In genomic region chr2:111376962-111377361, GRCh38 we compare ENCODE assay signal across 8 cellular contexts.
DNase-seq lines count a peak whose midpoint lies in the region; ATAC-seq, FAIRE-seq and TF ChIP-seq lines count a peak whose summit lies in the region.
"Not testable (repeated sequence)": the region's sequence is repeated elsewhere in the genome, so short reads cannot be mapped to it uniquely, and the experiment has no call there.

No MANE protein-coding gene starts in this region.

- H3K4me2 ChIP-seq in PC-3 (ENCODE audit: low read length), result not testable (repeated sequence)
- peak overlapping the region; percentile 40 for H3K4me2 ChIP-seq in hepatocyte

- DNase-seq in ELF-1 (ENCODE audit: low read depth, low spot score) (peak; percentile 14), body of pancreas (peak; percentile 29 to 58 (median 44)), fibroblast of peridontal ligament (ENCODE audit: extremely low read depth) (peak; percentile 7), hepatocyte (ENCODE audit: low spot score) (peak; percentile 40), pancreas (peak in 4 of 6 donors; percentile 33 to 61 (median 36)), spleen (peak; percentile 59)
- DNase-seq in PC-3, result not testable (repeated sequence)

- not testable (repeated sequence) for H3K9me2 ChIP-seq in PC-3 (replicated peaks; ENCODE audit: low read length); hepatocyte (replicated peaks; ENCODE audit: insufficient read depth)

- peak; percentile 37 for ATAC-seq in PC-3
- ATAC-seq in body of pancreas, result peak; percentile 79
- ATAC-seq in pancreas, result peak; percentile 64 to 92 (median 78)

- not testable (repeated sequence) for FAIRE-seq in pancreas (lab: Jason Lieb, UNC)

- intact Hi-C loops in PC-3 (cut with micrococcal nuclease); body of pancreas (cut with DNase I); pancreas (cut with DNase I); spleen (cut with DNase I; ENCODE audit: low total_unique reads): not testable (repeated sequence)

- not testable (repeated sequence) for H2AFZ ChIP-seq in PC-3 (ENCODE audit: low read length); hepatocyte

- BruUV-seq in PC-3 (replicated peaks; lab: Mats Ljungman, UMichigan), result not testable (repeated sequence)

- H3K4me3 ChIP-seq in PC-3 (ENCODE audit: low read length); body of pancreas; hepatocyte; mesodermal cell (ENCODE audit: extremely low read depth, insufficient read depth, low read length, poor library complexity, severe bottlenecking); pancreas; spleen: not testable (repeated sequence)

- CTCF ChIA-PET in PC-3 (lab: Charles Lee), result not testable (repeated sequence)

- H4K20me1 ChIP-seq in PC-3 (ENCODE audit: low read length); hepatocyte (ENCODE audit: insufficient read depth, poor library complexity, severe bottlenecking): not testable (repeated sequence)

- not testable (repeated sequence) for TF ChIP-seq CTCF in PC-3 (conservative IDR thresholded peaks at IDR 0.05; ENCODE audit: low read depth, low read length); body of pancreas (IDR thresholded peaks at IDR 0.05); hepatocyte (IDR thresholded peaks at IDR 0.05; ENCODE audit: poor library complexity); pancreas (IDR thresholded peaks at IDR 0.05); spleen (IDR thresholded peaks at IDR 0.05 in 8 of 11, conservative IDR thresholded peaks at IDR 0.05 in 3 of 11)

- not testable (repeated sequence) for H3K4me1 ChIP-seq in PC-3 (ENCODE audit: insufficient read depth, low read length); body of pancreas; hepatocyte (ENCODE audit: insufficient read depth); mesodermal cell (ENCODE audit: control insufficient read depth, insufficient read depth, low read length, poor library complexity, severe bottlenecking); pancreas; spleen

- not testable (repeated sequence) for H3F3A ChIP-seq in PC-3 (ENCODE audit: low read length, unreplicated experiment)

- not testable (repeated sequence) for H3K27me3 ChIP-seq in PC-3 (ENCODE audit: low read length); body of pancreas; hepatocyte; pancreas; spleen (replicated peaks in 1 of 7)

- not testable (repeated sequence) for H3K79me2 ChIP-seq in PC-3 (ENCODE audit: low read length); hepatocyte

- H3K36me3 ChIP-seq in PC-3 (ENCODE audit: low read depth, low read length); body of pancreas (replicated peaks in 1 of 2; ENCODE audit: insufficient read depth in 1 of 2, low read depth in 2 of 2); hepatocyte (replicated peaks; ENCODE audit: insufficient read depth, low read depth); mesodermal cell (ENCODE audit: control insufficient read depth, insufficient read depth, low read length); pancreas; spleen: not testable (repeated sequence)

- POLR2A ChIA-PET in PC-3 (lab: Charles Lee; ENCODE audit: unreplicated experiment), result not testable (repeated sequence)

- not testable (repeated sequence) for H3K9me3 ChIP-seq in PC-3 (ENCODE audit: low read length); body of pancreas; hepatocyte (ENCODE audit: low read depth); mesodermal cell (ENCODE audit: control insufficient read depth, low read length); pancreas; spleen

- H3K27ac ChIP-seq in PC-3 (ENCODE audit: low read length); pancreas; spleen: not testable (repeated sequence)
- H3K27ac ChIP-seq in body of pancreas, result peak overlapping the region in 1 of 4 donors; percentile 57
- peak overlapping the region; percentile 65 for H3K27ac ChIP-seq in hepatocyte
- peak overlapping the region; percentile 69 for H3K27ac ChIP-seq in mesodermal cell (ENCODE audit: low read depth, low read length, severe bottlenecking)

- not testable (repeated sequence) for TF ChIP-seq POLR2A in body of pancreas (IDR thresholded peaks at IDR 0.05); spleen (IDR thresholded peaks at IDR 0.05)

- not testable (repeated sequence) for H3K9ac ChIP-seq in PC-3 (ENCODE audit: low read length)

- 8% methylated on average over 5 of the region's 8 CpGs; no CpG with 5 or more reads in 1 of the 2 donors for WGBS in body of pancreas, 2 donors
- WGBS in hepatocyte (ENCODE audit: low lambda C conversion rate, missing lambda C conversion rate), result 32% methylated on average over 5 of the region's 8 CpGs
- 73 to 80% methylated on average over 1 to 3 of the region's 8 CpGs for WGBS in mesodermal cell (ENCODE audit: insufficient coverage in 2 of 2), 2 experiments
- 19 to 36% methylated on average over 5 of the region's 8 CpGs for WGBS in pancreas, 2 donors
- 72 to 100% (median 84%) methylated on average over 2 to 5 of the region's 8 CpGs; no CpG with 5 or more reads in 1 of the 5 donors for WGBS in spleen, 5 donors
